ENCODE assay signal across 8 cellular contexts in the genomic region with DNA sequence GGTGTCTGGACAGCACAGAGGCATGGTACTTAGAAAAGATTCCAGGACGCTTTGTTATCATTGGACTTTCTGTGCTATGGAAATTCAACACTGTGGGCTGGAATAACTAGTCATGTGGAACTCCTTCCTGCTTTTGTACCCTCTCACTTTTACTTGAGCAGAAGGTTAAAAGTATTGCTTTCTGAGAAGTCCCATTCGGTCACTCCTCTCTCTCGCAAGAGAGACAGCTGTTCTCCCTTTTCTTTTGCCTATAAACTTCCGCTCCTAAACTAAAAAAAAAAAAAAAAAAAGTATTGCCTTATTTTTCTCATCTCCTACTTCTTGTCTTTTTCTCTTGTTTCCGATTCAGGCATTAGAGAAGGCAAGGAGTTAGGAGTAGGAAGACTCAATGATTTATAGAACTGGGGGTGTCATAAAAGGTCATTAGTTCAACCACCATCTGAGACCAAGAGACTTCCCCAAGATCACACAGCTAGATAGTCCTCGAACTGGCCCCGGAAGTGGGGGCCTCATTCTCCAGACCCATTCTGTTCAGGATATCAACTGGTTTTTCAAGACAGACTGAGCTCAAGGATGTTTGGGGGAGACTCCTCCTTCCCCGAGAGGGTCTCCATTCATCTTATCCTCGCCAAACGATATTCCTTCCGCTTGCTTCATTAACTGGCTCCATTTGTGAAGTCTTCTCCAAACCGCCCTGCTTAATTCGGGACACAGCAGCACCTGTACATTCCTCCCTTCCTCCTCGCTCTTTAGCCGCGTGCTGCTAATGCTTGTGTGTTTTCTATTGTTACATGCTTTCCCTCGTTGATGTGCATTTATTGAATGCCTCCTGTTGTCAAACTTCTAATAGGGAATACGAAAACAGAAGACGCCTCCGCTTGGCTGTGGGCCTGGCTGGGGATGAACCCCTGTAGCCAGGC. TPM values are rescaled to one million over a fixed set of nuclear protein-coding genes. Genes with fewer than 3 reads are reported as not detected.
A peak's percentile ranks its signal among the peaks of the same experiment; 100 is the strongest.
DNase-seq lines count a peak whose midpoint lies in the region; ATAC-seq and TF ChIP-seq lines count a peak whose summit lies in the region.

No MANE protein-coding gene starts in this region.

- no peak overlapping the region for H3K4me3 ChIP-seq in KMS-11 (IDR thresholded peaks at IDR 0.05; ENCODE audit: insufficient read depth, low read depth, low read length)
- peak overlapping the region; percentile 96 for H3K4me3 ChIP-seq in left ventricle myocardium inferior
- peak overlapping the region; percentile 91 for H3K4me3 ChIP-seq in rectal smooth muscle tissue (ENCODE audit: low read length)

- H3K79me2 ChIP-seq in KMS-11 (ENCODE audit: insufficient read depth, low read depth), result peaks cover 18% of the 10 kb centered on the region; the same call in 1 of the 2 replicates

- peak overlapping the region; percentile 75 for H3K27ac Mint-ChIP-seq in activated CD8-positive, alpha-beta T cell treated with anti-CD3 and anti-CD28 coated beads for 36 hours

- POLR2A ChIA-PET in activated CD8-positive, alpha-beta T cell treated with anti-CD3 and anti-CD28 coated beads for 36 hours (lab: Charles Lee), result interaction anchor here (0.5 to 3.8 kb wide), 13 partner anchors 11 to 276 kb away, joined by 3 to 33 read pairs (median 3); a partner anchor contains a TSS

- TF ChIP-seq CTCF in KMS-11 (conservative IDR thresholded peaks at IDR 0.05; ENCODE audit: low read depth, low read length) (no peak), left ventricle myocardium inferior (IDR thresholded peaks at IDR 0.05; ENCODE audit: borderline replicate concordance) (no peak)
- TF ChIP-seq CTCF in activated CD8-positive, alpha-beta T cell treated with anti-CD3 and anti-CD28 coated beads for 36 hours (IDR thresholded peaks at IDR 0.05), result no peak

- H3K4me2 ChIP-seq in KMS-11, result peak overlapping the region; percentile 95

- H3K36me3 Mint-ChIP-seq in activated CD8-positive, alpha-beta T cell treated with anti-CD3 and anti-CD28 coated beads for 36 hours (ENCODE audit: low read depth), result peaks cover 2% of the 10 kb centered on the region

- H3K9me3 ChIP-seq in left ventricle myocardium inferior (replicated peaks), result no peaks in the 10 kb centered on the region

- H3K27me3 ChIP-seq in KMS-11 (ENCODE audit: insufficient read depth, low read depth), result no peaks in the 10 kb centered on the region
- no peaks in the 10 kb centered on the region for H3K27me3 ChIP-seq in left ventricle myocardium inferior (ENCODE audit: low read depth)
- no peaks in the 10 kb centered on the region for H3K27me3 ChIP-seq in rectal smooth muscle tissue (ENCODE audit: control insufficient read depth, insufficient read depth, low read length)

- peaks cover 41% of the 10 kb centered on the region for H3K4me1 Mint-ChIP-seq in activated CD8-positive, alpha-beta T cell treated with anti-CD3 and anti-CD28 coated beads for 36 hours (ENCODE audit: low read depth)

- H3K9me3 Mint-ChIP-seq in activated CD8-positive, alpha-beta T cell treated with anti-CD3 and anti-CD28 coated beads for 36 hours, result peaks cover 4% of the 10 kb centered on the region

- H3K9ac ChIP-seq in KMS-11 (peak overlapping the region; percentile 82), rectal smooth muscle tissue (ENCODE audit: low read length) (peak overlapping the region; percentile 73)

- H2AFZ ChIP-seq in KMS-11 (ENCODE audit: low read depth), result peak overlapping the region; percentile 91

- H3K27ac ChIP-seq in KMS-11, result peak overlapping the region; percentile 68
- H3K27ac ChIP-seq in left ventricle myocardium inferior (replicated peaks), result peak overlapping the region; percentile 98
- H3K27ac ChIP-seq in rectal smooth muscle tissue (ENCODE audit: low read depth, low read length), result peak overlapping the region; percentile 93

- peak overlapping the region; percentile 82 for H3K4me3 Mint-ChIP-seq in activated CD8-positive, alpha-beta T cell treated with anti-CD3 and anti-CD28 coated beads for 36 hours

- DNase-seq in DMS53 treated with DMSO at 0.1 percent for 48 hours (lab: John Stamatoyannopoulos, UW; ENCODE audit: unreplicated experiment), result peak; percentile 48
- DNase-seq in activated CD8-positive, alpha-beta T cell treated with anti-CD3 and anti-CD28 coated beads for 36 hours, result no peak
- DNase-seq in left ventricle myocardium inferior, result no peak

- H3K36me3 ChIP-seq in KMS-11 (ENCODE audit: insufficient read depth) (no peaks in the 10 kb centered on the region), left ventricle myocardium inferior (no peaks in the 10 kb centered on the region), rectal smooth muscle tissue (ENCODE audit: control insufficient read depth, insufficient read depth, low read length) (no peaks in the 10 kb centered on the region)

- ATAC-seq in GM19372 (IDR thresholded peaks at IDR 0.05; ENCODE audit: low read depth, unreplicated experiment) (peak; percentile 1), HG03457 (IDR thresholded peaks at IDR 0.05; ENCODE audit: unreplicated experiment) (no peak), esophagus mucosa (no peak)
- no peak for ATAC-seq in activated CD8-positive, alpha-beta T cell treated with anti-CD3 and anti-CD28 coated beads for 36 hours

- no peaks in the 10 kb centered on the region for H3K27me3 Mint-ChIP-seq in activated CD8-positive, alpha-beta T cell treated with anti-CD3 and anti-CD28 coated beads for 36 hours

- H3K4me1 ChIP-seq in KMS-11 (ENCODE audit: low read depth, poor library complexity, severe bottlenecking) (peaks cover 46% of the 10 kb centered on the region), left ventricle myocardium inferior (peaks cover 36% of the 10 kb centered on the region), rectal smooth muscle tissue (ENCODE audit: control insufficient read depth, insufficient read depth, low read length) (peaks cover 9% of the 10 kb centered on the region)

- no peaks in the 10 kb centered on the region for H4K20me1 ChIP-seq in KMS-11 (ENCODE audit: insufficient read depth)

- CTCF ChIA-PET in activated CD8-positive, alpha-beta T cell treated with anti-CD3 and anti-CD28 coated beads for 36 hours (lab: Charles Lee), result interaction anchor here (1.2 to 6.6 kb wide), 7 partner anchors 10 to 135 kb away, joined by 3 to 42 read pairs (median 13); no protein-coding TSS in a partner anchor

- intact Hi-C loops in activated CD8-positive, alpha-beta T cell treated with anti-CD3 and anti-CD28 coated beads for 36 hours (cut with micrococcal nuclease), result loop anchor here (5.0 kb wide), 1 partner anchor 38 kb away; no protein-coding TSS in a partner anchor
- intact Hi-C loops in left ventricle myocardium inferior (cut with micrococcal nuclease), result no loop called here

RNA-seq across cellular contexts. Expression of a gene that starts 1.0 kb away (rescaled TPM):
- 10 to 100 TPM; 10.7 TPM for total RNA-seq in activated CD8-positive, alpha-beta T cell treated with anti-CD3 and anti-CD28 coated beads for 36 hours
- total RNA-seq in left ventricle myocardium inferior, result 4.9 TPM
- total RNA-seq in esophagus mucosa, result 7.6 TPM
